ENCODE assay signal across 1 cellular context in the genomic region with DNA sequence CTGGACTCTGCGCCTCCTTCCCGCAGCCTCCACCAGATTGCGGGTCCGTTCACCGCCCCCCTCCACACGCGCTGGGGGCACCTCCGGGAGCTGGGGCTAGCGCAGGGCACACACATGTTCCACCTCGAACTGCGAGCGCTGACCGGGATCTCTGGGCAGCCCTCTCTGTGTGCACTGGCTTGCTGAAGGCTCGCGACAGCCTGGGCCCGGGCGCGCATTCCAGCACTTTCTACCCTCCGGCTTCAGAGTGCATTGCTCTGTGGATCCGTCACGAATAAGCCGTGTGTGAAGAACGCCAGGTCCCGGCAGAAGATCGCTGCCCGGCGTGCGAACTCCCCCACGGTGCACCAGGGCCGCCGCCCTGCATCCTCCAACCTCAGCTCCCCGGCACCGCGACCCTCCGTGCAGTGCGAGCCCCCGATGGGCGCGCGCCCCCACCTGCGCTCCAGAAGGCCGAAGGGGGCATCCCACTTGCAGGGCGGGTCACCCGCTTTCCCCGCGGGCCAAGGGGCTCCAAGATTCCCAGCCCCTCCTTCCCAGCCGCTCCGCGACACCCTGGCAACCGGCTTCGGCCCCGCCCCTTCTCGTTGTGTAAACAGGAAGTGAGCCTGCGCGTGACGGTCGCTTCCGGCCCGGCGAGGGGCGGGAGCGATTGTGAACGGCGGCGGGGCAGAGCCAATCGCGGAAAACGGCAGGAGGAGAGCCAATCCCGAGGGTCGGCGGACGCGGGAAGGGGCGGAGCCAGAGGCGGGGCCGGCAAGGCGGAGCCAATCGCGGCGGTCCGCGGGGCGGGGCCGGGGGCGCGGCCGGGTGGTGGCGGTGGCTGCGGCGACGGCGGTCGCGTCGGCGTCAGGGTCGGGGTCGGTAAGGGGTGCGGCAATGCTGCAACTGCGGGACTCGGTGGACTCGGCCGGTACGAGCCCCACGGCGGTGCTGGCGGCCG.
TF ChIP-seq lines count a peak whose summit lies in the region.

A gene (plus strand): TSS at position 822 of the 943 bp plus-strand sequence. CDS start 58 bp downstream, at position 880.

TF ChIP-seq in GM12878, 131 proteins besides CTCF, POLR2A, EP300 and RAD21 (continued from another document):
- TF ChIP-seq HDAC6 (IDR thresholded peaks at IDR 0.05; ENCODE audit: unreplicated experiment) (no peak), NR2C2 (IDR thresholded peaks at IDR 0.05; ENCODE audit: borderline replicate concordance, control insufficient read depth, insufficient read length, low read depth) (no peak), GABPA (IDR thresholded peaks at IDR 0.05; ENCODE audit: low read depth) (peak; percentile 89), HDAC2 (IDR thresholded peaks at IDR 0.05) (no peak), SMARCA5 (IDR thresholded peaks at IDR 0.05) (no peak), ZNF217 (IDR thresholded peaks at IDR 0.05) (no peak), PAX5 (IDR thresholded peaks at IDR 0.05; ENCODE audit: borderline replicate concordance, low read depth, low read length) (no peak), DPF2 (IDR thresholded peaks at IDR 0.05) (peak; percentile 91), CBX5 (IDR thresholded peaks at IDR 0.05; ENCODE audit: low read depth) (no peak)
- TF ChIP-seq, protein P1, sequence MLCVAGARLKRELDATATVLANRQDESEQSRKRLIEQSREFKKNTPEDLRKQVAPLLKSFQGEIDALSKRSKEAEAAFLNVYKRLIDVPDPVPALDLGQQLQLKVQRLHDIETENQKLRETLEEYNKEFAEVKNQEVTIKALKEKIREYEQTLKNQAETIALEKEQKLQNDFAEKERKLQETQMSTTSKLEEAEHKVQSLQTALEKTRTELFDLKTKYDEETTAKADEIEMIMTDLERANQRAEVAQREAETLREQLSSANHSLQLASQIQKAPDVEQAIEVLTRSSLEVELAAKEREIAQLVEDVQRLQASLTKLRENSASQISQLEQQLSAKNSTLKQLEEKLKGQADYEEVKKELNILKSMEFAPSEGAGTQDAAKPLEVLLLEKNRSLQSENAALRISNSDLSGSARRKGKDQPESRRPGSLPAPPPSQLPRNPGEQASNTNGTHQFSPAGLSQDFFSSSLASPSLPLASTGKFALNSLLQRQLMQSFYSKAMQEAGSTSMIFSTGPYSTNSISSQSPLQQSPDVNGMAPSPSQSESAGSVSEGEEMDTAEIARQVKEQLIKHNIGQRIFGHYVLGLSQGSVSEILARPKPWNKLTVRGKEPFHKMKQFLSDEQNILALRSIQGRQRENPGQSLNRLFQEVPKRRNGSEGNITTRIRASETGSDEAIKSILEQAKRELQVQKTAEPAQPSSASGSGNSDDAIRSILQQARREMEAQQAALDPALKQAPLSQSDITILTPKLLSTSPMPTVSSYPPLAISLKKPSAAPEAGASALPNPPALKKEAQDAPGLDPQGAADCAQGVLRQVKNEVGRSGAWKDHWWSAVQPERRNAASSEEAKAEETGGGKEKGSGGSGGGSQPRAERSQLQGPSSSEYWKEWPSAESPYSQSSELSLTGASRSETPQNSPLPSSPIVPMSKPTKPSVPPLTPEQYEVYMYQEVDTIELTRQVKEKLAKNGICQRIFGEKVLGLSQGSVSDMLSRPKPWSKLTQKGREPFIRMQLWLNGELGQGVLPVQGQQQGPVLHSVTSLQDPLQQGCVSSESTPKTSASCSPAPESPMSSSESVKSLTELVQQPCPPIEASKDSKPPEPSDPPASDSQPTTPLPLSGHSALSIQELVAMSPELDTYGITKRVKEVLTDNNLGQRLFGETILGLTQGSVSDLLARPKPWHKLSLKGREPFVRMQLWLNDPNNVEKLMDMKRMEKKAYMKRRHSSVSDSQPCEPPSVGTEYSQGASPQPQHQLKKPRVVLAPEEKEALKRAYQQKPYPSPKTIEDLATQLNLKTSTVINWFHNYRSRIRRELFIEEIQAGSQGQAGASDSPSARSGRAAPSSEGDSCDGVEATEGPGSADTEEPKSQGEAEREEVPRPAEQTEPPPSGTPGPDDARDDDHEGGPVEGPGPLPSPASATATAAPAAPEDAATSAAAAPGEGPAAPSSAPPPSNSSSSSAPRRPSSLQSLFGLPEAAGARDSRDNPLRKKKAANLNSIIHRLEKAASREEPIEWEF (IDR thresholded peaks at IDR 0.05; ENCODE audit: insufficient replicate concordance, low read depth, low read length) = no peak
- TF ChIP-seq, protein P2, sequence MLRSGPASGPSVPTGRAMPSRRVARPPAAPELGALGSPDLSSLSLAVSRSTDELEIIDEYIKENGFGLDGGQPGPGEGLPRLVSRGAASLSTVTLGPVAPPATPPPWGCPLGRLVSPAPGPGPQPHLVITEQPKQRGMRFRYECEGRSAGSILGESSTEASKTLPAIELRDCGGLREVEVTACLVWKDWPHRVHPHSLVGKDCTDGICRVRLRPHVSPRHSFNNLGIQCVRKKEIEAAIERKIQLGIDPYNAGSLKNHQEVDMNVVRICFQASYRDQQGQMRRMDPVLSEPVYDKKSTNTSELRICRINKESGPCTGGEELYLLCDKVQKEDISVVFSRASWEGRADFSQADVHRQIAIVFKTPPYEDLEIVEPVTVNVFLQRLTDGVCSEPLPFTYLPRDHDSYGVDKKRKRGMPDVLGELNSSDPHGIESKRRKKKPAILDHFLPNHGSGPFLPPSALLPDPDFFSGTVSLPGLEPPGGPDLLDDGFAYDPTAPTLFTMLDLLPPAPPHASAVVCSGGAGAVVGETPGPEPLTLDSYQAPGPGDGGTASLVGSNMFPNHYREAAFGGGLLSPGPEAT (IDR thresholded peaks at IDR 0.05; ENCODE audit: low read depth) = no peak
